In the genomic region with DNA sequence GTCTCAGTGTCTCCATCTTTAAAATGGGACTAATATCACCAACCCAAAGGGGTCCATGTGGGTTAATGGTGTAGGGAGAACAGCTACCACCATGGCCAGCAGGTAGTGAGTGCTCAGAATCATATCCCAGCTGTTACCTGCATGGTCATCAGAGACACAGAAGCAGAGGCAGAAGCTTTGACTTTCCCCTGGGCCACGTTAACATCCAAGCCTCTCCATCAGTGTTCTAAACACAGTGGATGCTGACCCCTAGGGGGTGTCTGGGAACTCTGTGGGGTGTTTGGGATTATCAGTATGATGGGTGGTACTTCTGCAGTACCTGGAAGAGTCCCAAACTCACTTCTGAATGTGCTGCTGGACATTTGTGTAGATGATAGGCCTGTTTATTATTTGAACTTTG, we compare ENCODE assay signal across 10 cellular contexts.
A peak's percentile ranks its signal among the peaks of the same experiment; 100 is the strongest.
DNase-seq lines count a peak whose midpoint lies in the region; ATAC-seq and TF ChIP-seq lines count a peak whose summit lies in the region.
"Had no signal": no experiment of that assay in that cellular context is flagged by ENCODE, and none has a peak within 500 bp of the region (broad histone marks: within the 10 kb centered on the region; RNA-seq: fewer than 3 reads in every experiment).

No MANE protein-coding gene starts in this region.

- TF ChIP-seq CTCF in type B pancreatic cell (conservative IDR thresholded peaks at IDR 0.05), result peak; percentile 42

- no peaks in the 10 kb centered on the region for H3K9me3 Mint-ChIP-seq in stimulated activated naive CD8-positive, alpha-beta T cell treated with anti-CD3 and anti-CD28 coated beads, Interleukin-15, amount 100 ng/mL, for 72 hours
- no peaks in the 10 kb centered on the region for H3K9me3 Mint-ChIP-seq in activated CD8-positive, alpha-beta memory T cell treated with anti-CD3 and anti-CD28 coated beads, Interleukin-2, amount 10 ng/mL, durations not matched to agents 7 days and 5 days (ENCODE audit: low read depth)
- no peaks in the 10 kb centered on the region for H3K9me3 Mint-ChIP-seq in type B pancreatic cell
- H3K9me3 Mint-ChIP-seq: activated naive CD4-positive, alpha-beta T cell treated with anti-CD3 and anti-CD28 coated beads, Interleukin-2, amount 50 U/mL, for 72 hours had no signal

- no peaks in the 10 kb centered on the region for H3K36me3 Mint-ChIP-seq in activated CD8-positive, alpha-beta memory T cell treated with anti-CD3 and anti-CD28 coated beads, Interleukin-2, amount 10 ng/mL, durations not matched to agents 7 days and 5 days
- H3K36me3 Mint-ChIP-seq in type B pancreatic cell, result no peaks in the 10 kb centered on the region
- H3K36me3 Mint-ChIP-seq: activated naive CD4-positive, alpha-beta T cell treated with anti-CD3 and anti-CD28 coated beads, Interleukin-2, amount 50 U/mL, for 72 hours had no signal

- CTCF ChIA-PET in activated CD8-positive, alpha-beta memory T cell treated with anti-CD3 and anti-CD28 coated beads, Interleukin-2, amount 10 ng/mL, durations not matched to agents 7 days and 5 days (lab: Charles Lee), result interaction anchor here (1.1 to 2.2 kb wide), 2 partner anchors 27 to 222 kb away, joined by 4 to 12 read pairs; no protein-coding TSS in a partner anchor

- no peaks in the 10 kb centered on the region for H3K27me3 Mint-ChIP-seq in stimulated activated naive CD8-positive, alpha-beta T cell treated with anti-CD3 and anti-CD28 coated beads, Interleukin-15, amount 100 ng/mL, for 72 hours
- H3K27me3 Mint-ChIP-seq in activated CD8-positive, alpha-beta memory T cell treated with anti-CD3 and anti-CD28 coated beads, Interleukin-2, amount 10 ng/mL, durations not matched to agents 7 days and 5 days, result peaks cover 2% of the 10 kb centered on the region
- peaks cover 4% of the 10 kb centered on the region for H3K27me3 Mint-ChIP-seq in type B pancreatic cell

- H3K27ac Mint-ChIP-seq in stimulated activated naive CD8-positive, alpha-beta T cell treated with anti-CD3 and anti-CD28 coated beads, Interleukin-15, amount 100 ng/mL, for 72 hours, result peak overlapping the region; percentile 2 to 67
- no peak overlapping the region for H3K27ac Mint-ChIP-seq in activated CD8-positive, alpha-beta memory T cell treated with anti-CD3 and anti-CD28 coated beads, Interleukin-2, amount 10 ng/mL, durations not matched to agents 7 days and 5 days
- H3K27ac Mint-ChIP-seq in type B pancreatic cell, result no peak overlapping the region

- peak overlapping the region in 1 of 2 donors; percentile 39 for H3K4me3 Mint-ChIP-seq in stimulated activated naive CD8-positive, alpha-beta T cell treated with anti-CD3 and anti-CD28 coated beads, Interleukin-15, amount 100 ng/mL, for 72 hours
- no peak overlapping the region for H3K4me3 Mint-ChIP-seq in activated CD8-positive, alpha-beta memory T cell treated with anti-CD3 and anti-CD28 coated beads, Interleukin-2, amount 10 ng/mL, durations not matched to agents 7 days and 5 days
- H3K4me3 Mint-ChIP-seq in type B pancreatic cell, result no peak overlapping the region

- DNase-seq in stimulated activated naive CD8-positive, alpha-beta T cell treated with anti-CD3 and anti-CD28 coated beads, Interleukin-15, amount 100 ng/mL, for 72 hours, result peak in 1 of 2 donors; percentile 23
- DNase-seq in stimulated activated naive CD8-positive, alpha-beta T cell treated with anti-CD3 and anti-CD28 coated beads, Interleukin-15, Interleukin-2, amounts not matched to agents 100 U/mL and 50 U/mL, for 24 hours, result no peak
- DNase-seq in activated CD8-positive, alpha-beta memory T cell treated with anti-CD3 and anti-CD28 coated beads, Interleukin-2, amount 10 ng/mL, durations not matched to agents 7 days and 5 days, result peak; percentile 40
- DNase-seq in type B pancreatic cell (ENCODE audit: extremely low spot score, unreplicated experiment), result peak; percentile 48
- no peak for DNase-seq in NCI-H2029 treated with DMSO at 0.1 percent for 48 hours (lab: John Stamatoyannopoulos, UW)
- no peak for DNase-seq in NCI-H146 (lab: John Stamatoyannopoulos, UW)
- no peak for DNase-seq in DMS114 treated with DMSO at 0.1 percent for 48 hours (lab: John Stamatoyannopoulos, UW; ENCODE audit: unreplicated experiment)
- DNase-seq: DMS53 had no signal

- peak; percentile 53 for ATAC-seq in stimulated activated naive CD8-positive, alpha-beta T cell treated with anti-CD3 and anti-CD28 coated beads, Interleukin-15, amount 100 ng/mL, for 72 hours
- ATAC-seq in stimulated activated naive CD8-positive, alpha-beta T cell treated with anti-CD3 and anti-CD28 coated beads, Interleukin-15, Interleukin-2, amounts not matched to agents 100 U/mL and 50 U/mL, for 24 hours, result no peak
- ATAC-seq in HG02759 (IDR thresholded peaks at IDR 0.05; ENCODE audit: unreplicated experiment), result peak; percentile 47
- ATAC-seq in activated CD8-positive, alpha-beta memory T cell treated with anti-CD3 and anti-CD28 coated beads, Interleukin-2, amount 10 ng/mL, durations not matched to agents 7 days and 5 days, result peak; percentile 33

- peaks cover 26% of the 10 kb centered on the region for H3K4me1 Mint-ChIP-seq in stimulated activated naive CD8-positive, alpha-beta T cell treated with anti-CD3 and anti-CD28 coated beads, Interleukin-15, amount 100 ng/mL, for 72 hours
- H3K4me1 Mint-ChIP-seq in activated CD8-positive, alpha-beta memory T cell treated with anti-CD3 and anti-CD28 coated beads, Interleukin-2, amount 10 ng/mL, durations not matched to agents 7 days and 5 days, result peaks cover 15% of the 10 kb centered on the region
- no peaks in the 10 kb centered on the region for H3K4me1 Mint-ChIP-seq in type B pancreatic cell (ENCODE audit: unreplicated experiment)

Comparison
In these comparisons a context has a peak if more than half of its experiments do, and no peak if none do; other contexts are left out.
1. DNase-seq: peak in activated CD8-positive, alpha-beta memory T cell treated with anti-CD3 and anti-CD28 coated beads, Interleukin-2, amount 10 ng/mL, durations not matched to agents 7 days and 5 days (single experiment) and type B pancreatic cell (single experiment); none in stimulated activated naive CD8-positive, alpha-beta T cell treated with anti-CD3 and anti-CD28 coated beads, Interleukin-15, Interleukin-2, amounts not matched to agents 100 U/mL and 50 U/mL, for 24 hours (single experiment), NCI-H2029 treated with DMSO at 0.1 percent for 48 hours (single experiment), NCI-H146 (single experiment) and DMS114 treated with DMSO at 0.1 percent for 48 hours (single experiment).
2. H3K27ac Mint-ChIP-seq: peak in stimulated activated naive CD8-positive, alpha-beta T cell treated with anti-CD3 and anti-CD28 coated beads, Interleukin-15, amount 100 ng/mL, for 72 hours (2 of 2); none in activated CD8-positive, alpha-beta memory T cell treated with anti-CD3 and anti-CD28 coated beads, Interleukin-2, amount 10 ng/mL, durations not matched to agents 7 days and 5 days (single experiment) and type B pancreatic cell (single experiment).